ENCODE assay signal across 25 cellular contexts in genomic region chr22:50371101-50371648, GRCh38.
"Had no signal": no experiment of that assay in that cellular context is flagged by ENCODE, and none has a peak within 500 bp of the region (broad histone marks: within the 10 kb centered on the region; RNA-seq: fewer than 3 reads in every experiment).

No MANE protein-coding gene starts in this region.

- H3K27ac ChIP-seq: colonic mucosa, epithelial cell of prostate, esophagus squamous epithelium, gastrocnemius medialis, heart right ventricle, left lung, lower lobe of right lung had no signal

- H3K4me1 ChIP-seq: colonic mucosa, gastrocnemius medialis, lower lobe of right lung had no signal

- H3K27me3 ChIP-seq: colonic mucosa, esophagus squamous epithelium, gastrocnemius medialis, heart right ventricle, left lung had no signal

- FAIRE-seq: endometrium, islet of Langerhans, keratinocyte had no signal

- ATAC-seq: effector memory CD8-positive, alpha-beta T cell; esophagus mucosa; gastrocnemius medialis; heart right ventricle; left cardiac atrium; left lung; left ventricle myocardium superior; lower lobe of right lung had no signal

- DNase-seq: colonic mucosa; cortex of kidney; effector CD8-positive, alpha-beta T cell; effector memory CD8-positive, alpha-beta T cell; endodermal cell; erythroblast; esophagus squamous epithelium; foreskin fibroblast; foreskin melanocyte; gastrocnemius medialis; glutamatergic neuron; head of caudate nucleus; heart right ventricle; hippocampal formation; left cardiac atrium; left lung; left ventricle myocardium superior; lower lobe of right lung; mesendoderm; midbrain had no signal

- H3K9me3 ChIP-seq: colonic mucosa, esophagus squamous epithelium, gastrocnemius medialis, heart right ventricle, left lung, lower lobe of right lung had no signal

- H3K4me3 ChIP-seq: colonic mucosa, esophagus squamous epithelium, gastrocnemius medialis, heart right ventricle, left lung, lower lobe of right lung had no signal
